Comparison of ENCODE assay signal across 8 cellular contexts in genomic region chr4:2793578-2793919, GRCh38. TPM values are rescaled to one million over a fixed set of nuclear protein-coding genes. Genes with fewer than 3 reads are reported as not detected.
DNase-seq lines count a peak whose midpoint lies in the region; TF ChIP-seq lines count a peak whose summit lies in the region.

No MANE protein-coding gene starts in this region.

- H3K27me3 Mint-ChIP-seq in Calu3 (ENCODE audit: unreplicated experiment) = no peaks in the 10 kb centered on the region

- WGBS in adrenal gland, 4 donors = 0 to 7% (median 3%) methylated on average over 3 to 24 of the region's 24 CpGs; no CpG with 5 or more reads in 1 of the 4 donors

- CTCF ChIA-PET in Calu3 (lab: Charles Lee) = no interaction called here

- TF ChIP-seq CTCF in Calu3 (IDR thresholded peaks at IDR 0.05; ENCODE audit: unreplicated experiment) (no peak), adrenal gland (IDR thresholded peaks at IDR 0.05) (no peak)

- H3K4me3 ChIP-seq in adrenal gland (peak overlapping the region; percentile 10 to 83 (median 28)), iPS-18a (ENCODE audit: low read length) (peak overlapping the region; percentile 45)

- no peak overlapping the region for H3K9ac ChIP-seq in iPS-18a (ENCODE audit: low read length)

- intact Hi-C loops in Calu3 (cut with micrococcal nuclease; ENCODE audit: unreplicated experiment) = no loop called here
- intact Hi-C loops in adrenal gland (cut with DNase I) = no loop called here

- no TSS peak for BruUV-seq in Calu3 (replicated peaks; lab: Mats Ljungman, UMichigan)

- H3K4me1 ChIP-seq in adrenal gland (replicated peaks in 1 of 2) (peaks cover 14 to 69% of the 10 kb centered on the region in 2 donors), iPS-18a (ENCODE audit: control insufficient read depth, low read depth, low read length) (peaks cover 12% of the 10 kb centered on the region)

- TF ChIP-seq POLR2A in adrenal gland (IDR thresholded peaks at IDR 0.05) = no peak

- peaks cover 14% of the 10 kb centered on the region for H3K36me3 Mint-ChIP-seq in Calu3 (ENCODE audit: insufficient read depth, unreplicated experiment)

- peak overlapping the region; percentile 33 for H3K27ac Mint-ChIP-seq in Calu3 (ENCODE audit: unreplicated experiment)

- H3K4me3 Mint-ChIP-seq in Calu3 (ENCODE audit: low read depth, unreplicated experiment) = peak overlapping the region; percentile 58

- no peak for DNase-seq in Calu3
- DNase-seq in NOMO-1 treated with dmso at 0.1 percent for 144 hours (lab: John Stamatoyannopoulos, UW; ENCODE audit: unreplicated experiment) = peak; percentile 21
- DNase-seq in adrenal gland = peak; percentile 39 to 73 (median 63)
- DNase-seq in stimulated activated CD4-positive, alpha-beta T cell treated with anti-CD3 and anti-CD28 coated beads, Interleukin-1b, Interleukin-23, amount 100 ng/mL, for 48 hours = peak; percentile 62
- no peak for DNase-seq in NCI-H2081 treated with DMSO at 0.1 percent for 48 hours (lab: John Stamatoyannopoulos, UW)
- DNase-seq in NCI-H2227 treated with DMSO at 0.1 percent for 48 hours (lab: John Stamatoyannopoulos, UW) = no peak
- no peak for DNase-seq in NCI-H526 treated with DMSO at 0.1 percent for 48 hours (lab: John Stamatoyannopoulos, UW)

- H3K27ac ChIP-seq in adrenal gland (peak overlapping the region; percentile 57 to 92 (median 86)), iPS-18a (ENCODE audit: low read length) (no peak overlapping the region)

- peaks cover 6% of the 10 kb centered on the region for H3K4me1 Mint-ChIP-seq in Calu3 (ENCODE audit: low read depth, unreplicated experiment)

- H3K9me3 Mint-ChIP-seq in Calu3 (ENCODE audit: low read depth, unreplicated experiment) = no peaks in the 10 kb centered on the region

- H3K36me3 ChIP-seq in adrenal gland (replicated peaks in 1 of 2) = no peaks in the 10 kb centered on the region
- no peaks in the 10 kb centered on the region for H3K36me3 ChIP-seq in iPS-18a (ENCODE audit: control insufficient read depth, low read depth, low read length)

- no peaks in the 10 kb centered on the region for H3K27me3 ChIP-seq in adrenal gland
- H3K27me3 ChIP-seq in iPS-18a (ENCODE audit: control insufficient read depth, insufficient read depth, low read length) = peaks cover 28% of the 10 kb centered on the region

- H3K9me3 ChIP-seq in adrenal gland (replicated peaks in 1 of 3) (no peaks in the 10 kb centered on the region), iPS-18a (ENCODE audit: control insufficient read depth, low read depth, low read length) (no peaks in the 10 kb centered on the region)

RNA-seq across cellular contexts. Expression of gene SH3BP2, which starts 0.7 kb away (rescaled TPM):
- total RNA-seq in Calu3 (2022) (20.7 and 22.7 TPM in 2 replicates), adrenal gland (10 to 100 TPM; 10.8 to 81.2 (median 40.3) TPM)
- 100 to 1,000 TPM in 1 of 3 donors, 10 to 100 TPM in 1, 1 to 10 TPM in 1; 7.7 to 160 (median 35.2) TPM for polyA plus RNA-seq in adrenal gland

RNA-seq across cellular contexts. Expression of gene TNIP2, which starts 37.4 kb away (rescaled TPM):
- total RNA-seq in Calu3 (2022) (17.5 and 18.7 TPM in 2 replicates), adrenal gland (10 to 100 TPM; 19.2 to 57.7 (median 35.7) TPM)
- polyA plus RNA-seq in adrenal gland = 10 to 100 TPM in 2 of 3 donors, 1 to 10 TPM in 1; 7.8 to 41.8 (median 38.3) TPM

RNA-seq across cellular contexts. Expression of gene ADD1, which starts 50.1 kb away (rescaled TPM):
- total RNA-seq in Calu3 (2022) (123 and 125 TPM in 2 replicates), adrenal gland (100 to 1,000 TPM; 176 to 290 (median 241) TPM)
- polyA plus RNA-seq in adrenal gland = 100 to 1,000 TPM; 134 to 468 (median 338) TPM

Comparison
In these comparisons a context has a peak if more than half of its experiments do, and no peak if none do; other contexts are left out.
1. DNase-seq: peak in NOMO-1 treated with dmso at 0.1 percent for 144 hours (single experiment), adrenal gland (7 of 7) and stimulated activated CD4-positive, alpha-beta T cell treated with anti-CD3 and anti-CD28 coated beads, Interleukin-1b, Interleukin-23, amount 100 ng/mL, for 48 hours (single experiment); none in Calu3 (single experiment), NCI-H2081 treated with DMSO at 0.1 percent for 48 hours (single experiment), NCI-H2227 treated with DMSO at 0.1 percent for 48 hours (single experiment) and NCI-H526 treated with DMSO at 0.1 percent for 48 hours (single experiment).